8 cellular contexts compared by ENCODE assay signal in the genomic region with DNA sequence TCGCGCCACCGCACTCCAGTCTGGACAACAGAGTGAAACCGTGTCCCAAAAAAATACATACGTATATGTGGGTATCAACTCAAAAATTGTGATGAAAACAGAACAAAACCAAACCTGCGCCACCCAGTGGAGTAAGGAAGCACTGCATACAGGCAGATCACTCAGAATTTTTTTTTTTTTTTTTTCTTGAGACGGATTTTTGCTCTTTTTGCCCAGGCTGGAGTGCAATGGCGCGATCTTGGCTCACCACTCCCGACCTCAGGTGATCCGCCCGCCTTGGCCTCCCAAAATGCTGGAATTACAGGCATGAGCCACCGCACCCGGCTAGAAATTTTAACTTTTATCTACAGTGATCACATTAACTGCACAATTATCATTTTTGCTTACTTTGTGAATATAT. TPM values are rescaled to one million over a fixed set of nuclear protein-coding genes. Genes with fewer than 3 reads are reported as not detected.
DNase-seq lines count a peak whose midpoint lies in the region; ATAC-seq and TF ChIP-seq lines count a peak whose summit lies in the region.

No MANE protein-coding gene starts in this region.

- H3K9ac ChIP-seq in fibroblast of lung (ENCODE audit: insufficient read depth, low read length) = no peak overlapping the region

- H3K9me3 ChIP-seq in fibroblast of lung (ENCODE audit: control insufficient read depth, insufficient read depth, low read depth, low read length) = no peaks in the 10 kb centered on the region
- H3K9me3 ChIP-seq in osteoblast (ENCODE audit: low read depth, low read length) = no peaks in the 10 kb centered on the region
- H3K9me3 ChIP-seq in testis = no peaks in the 10 kb centered on the region

- intact Hi-C loops in Right ventricle myocardium superior (cut with DNase I) = loop anchor here (2.0 kb wide), 1 partner anchor 136 kb away; no protein-coding TSS in a partner anchor
- intact Hi-C loops in cardiac septum (cut with DNase I) = loop anchor here (2.0 kb wide), 1 partner anchor 136 kb away; no protein-coding TSS in a partner anchor
- intact Hi-C loops in testis (cut with DNase I; ENCODE audit: low total_unique reads) = loop anchor here (10.0 kb wide), 1 partner anchor 138 kb away; no protein-coding TSS in a partner anchor

- no peaks in the 10 kb centered on the region for H3K36me3 ChIP-seq in fibroblast of lung (ENCODE audit: control insufficient read depth, insufficient read depth, low read length)
- H3K36me3 ChIP-seq in osteoblast (ENCODE audit: insufficient read depth, low read length) = no peaks in the 10 kb centered on the region
- H3K36me3 ChIP-seq in testis (ENCODE audit: low read depth, missing control alignments) = no peaks in the 10 kb centered on the region

- H2AFZ ChIP-seq in fibroblast of lung (ENCODE audit: low read length) (peak overlapping the region; percentile 60), osteoblast (ENCODE audit: low read length) (peak overlapping the region; percentile 84)

- DNase-seq in Right ventricle myocardium superior = peak; percentile 67
- DNase-seq in cardiac septum (ENCODE audit: low spot score) = no peak
- DNase-seq in NCI-H2227 treated with DMSO at 0.1 percent for 48 hours (lab: John Stamatoyannopoulos, UW) = peak; percentile 6
- peak; percentile 65 for DNase-seq in activated T-cell treated with anti-CD3 and anti-CD28 coated beads for 1 hour (ENCODE audit: low read depth)
- peak; percentile 29 to 72 for DNase-seq in fibroblast of lung (ENCODE audit: low read depth in 2 of 2)
- DNase-seq in osteoblast (ENCODE audit: insufficient read length, low spot score, missing footprints) = no peak
- DNase-seq in testis = peak; percentile 75

- no peak overlapping the region for H3K27ac ChIP-seq in fibroblast of lung (ENCODE audit: insufficient read depth, low read length)
- H3K27ac ChIP-seq in osteoblast (ENCODE audit: low read depth, low read length) = no peak overlapping the region
- H3K27ac ChIP-seq in testis = no peak overlapping the region

- H4K20me1 ChIP-seq in fibroblast of lung (ENCODE audit: control insufficient read depth, extremely low read depth, insufficient read depth, low read length) = no peaks in the 10 kb centered on the region
- no peaks in the 10 kb centered on the region for H4K20me1 ChIP-seq in osteoblast (ENCODE audit: insufficient read depth, low read length)

- peak overlapping the region; percentile 56 for H3K4me2 ChIP-seq in fibroblast of lung (ENCODE audit: extremely low read depth, insufficient read depth, low read length)
- peak overlapping the region; percentile 80 for H3K4me2 ChIP-seq in osteoblast (ENCODE audit: insufficient read depth, low read length)

- no peaks in the 10 kb centered on the region for H3K79me2 ChIP-seq in fibroblast of lung (ENCODE audit: control insufficient read depth, insufficient read depth, low read length)
- no peaks in the 10 kb centered on the region for H3K79me2 ChIP-seq in osteoblast (ENCODE audit: insufficient read depth, low read length)

- ATAC-seq in Right ventricle myocardium superior (ENCODE audit: poor library complexity) (peak; percentile 40), HG02973 (IDR thresholded peaks at IDR 0.05; ENCODE audit: unreplicated experiment) (no peak)

- TF ChIP-seq CTCF in fibroblast of lung (conservative IDR thresholded peaks at IDR 0.05 in 1 of 2, IDR thresholded peaks at IDR 0.05 in 1 of 2; ENCODE audit: low read depth in 1 of 2, low read length in 2 of 2) (peak; percentile 84 to 87), osteoblast (IDR thresholded peaks at IDR 0.05; ENCODE audit: extremely low read depth, low read depth, low read length) (peak; percentile 76), testis (IDR thresholded peaks at IDR 0.05) (peak; percentile 78 to 96 (median 82))

- H3K4me1 ChIP-seq in fibroblast of lung (ENCODE audit: control insufficient read depth, extremely low read depth, insufficient read depth, low read length) (no peaks in the 10 kb centered on the region), osteoblast (ENCODE audit: insufficient read depth, low read length) (no peaks in the 10 kb centered on the region), testis (no peaks in the 10 kb centered on the region)

- peak overlapping the region in 1 of 4 experiments; percentile 17 for H3K4me3 ChIP-seq in fibroblast of lung (replicated peaks in 1 of 4; ENCODE audit: control extremely low read depth in 1 of 4, insufficient read depth in 1 of 4, low read depth in 3 of 4, low read length in 4 of 4)
- peak overlapping the region; percentile 64 for H3K4me3 ChIP-seq in osteoblast (ENCODE audit: insufficient read depth, low read length)
- no peak overlapping the region for H3K4me3 ChIP-seq in testis

- WGBS in testis, 2 donors = 20 to 21% methylated on average over 14 of the region's 14 CpGs

- no peaks in the 10 kb centered on the region for H3K27me3 ChIP-seq in fibroblast of lung (ENCODE audit: control insufficient read depth, insufficient read depth, low read length)
- no peaks in the 10 kb centered on the region for H3K27me3 ChIP-seq in osteoblast (ENCODE audit: insufficient read depth, low read length)
- H3K27me3 ChIP-seq in testis = no peaks in the 10 kb centered on the region

- TF ChIP-seq POLR2A in testis (IDR thresholded peaks at IDR 0.05) = no peak

RNA-seq across cellular contexts. Expression of gene TMEM236, which starts 9.1 kb away (rescaled TPM):
- total RNA-seq in Right ventricle myocardium superior = 0.43 TPM
- total RNA-seq in cardiac septum = 0.54 TPM
- total RNA-seq in fibroblast of lung = under 0.01 and 0.17 TPM in 2 replicates
- polyA plus RNA-seq in fibroblast of lung = 0.02 and 0.03 TPM in 2 replicates
- 0.03 and 0.05 TPM in 2 replicates for polyA plus RNA-seq in fibroblast of lung (2012)
- polyA minus RNA-seq in fibroblast of lung (ENCODE audit: low replicate concordance) = not detected in 2 replicates
- total RNA-seq in osteoblast = under 0.01 TPM in 2 replicates
- under 1 TPM; 0.43 to 0.47 TPM for total RNA-seq in testis
- polyA plus RNA-seq in testis (ENCODE audit: insufficient read depth, low read depth, low replicate concordance) = 0.49 TPM

Comparison
In these comparisons a context has a peak if more than half of its experiments do, and no peak if none do; other contexts are left out.
1. DNase-seq: peak in Right ventricle myocardium superior (single experiment), NCI-H2227 treated with DMSO at 0.1 percent for 48 hours (single experiment), activated T-cell treated with anti-CD3 and anti-CD28 coated beads for 1 hour (single experiment), fibroblast of lung (2 of 2) and testis (single experiment); none in cardiac septum (single experiment) and osteoblast (single experiment).
2. Peak in every context shown above with its lines, with median percentiles within 50 percentile points of each other: CTCF ChIP-seq.